1 cellular context compared by ENCODE assay signal in genomic region chr1:21786640-21787039, GRCh38.
TF ChIP-seq lines count a peak whose summit lies in the region.

No MANE protein-coding gene starts in this region.

TF ChIP-seq in WTC11, 78 proteins besides CTCF, POLR2A, EP300 and RAD21 (continued from another document):
- no peak for TF ChIP-seq ZNF425 (CRISPR knock-in tag; conservative IDR thresholded peaks at IDR 0.05)
- TF ChIP-seq FOXP1 (CRISPR knock-in tag; IDR thresholded peaks at IDR 0.05; ENCODE audit: borderline replicate concordance), result no peak
- TF ChIP-seq IRF1 (CRISPR knock-in tag; IDR thresholded peaks at IDR 0.05), result no peak
- no peak for TF ChIP-seq CBFB (CRISPR knock-in tag; IDR thresholded peaks at IDR 0.05; ENCODE audit: low read depth)
- no peak for TF ChIP-seq E2F4 (CRISPR knock-in tag; IDR thresholded peaks at IDR 0.05; ENCODE audit: borderline replicate concordance, low read depth)
- TF ChIP-seq ESRRA (CRISPR knock-in tag; IDR thresholded peaks at IDR 0.05; ENCODE audit: borderline replicate concordance), result no peak
- no peak for TF ChIP-seq ZMAT4 (CRISPR knock-in tag; IDR thresholded peaks at IDR 0.05)
- no peak for TF ChIP-seq ZNF281 (CRISPR knock-in tag; IDR thresholded peaks at IDR 0.05)
- no peak for TF ChIP-seq SMAD3 (CRISPR knock-in tag; IDR thresholded peaks at IDR 0.05; ENCODE audit: borderline replicate concordance)
- TF ChIP-seq TCF7 (CRISPR knock-in tag; IDR thresholded peaks at IDR 0.05; ENCODE audit: low read depth), result no peak
- TF ChIP-seq NFE2L1 (CRISPR knock-in tag; IDR thresholded peaks at IDR 0.05), result no peak
- no peak for TF ChIP-seq ZNF416 (CRISPR knock-in tag; IDR thresholded peaks at IDR 0.05)
